In genomic region chr10:10605551-10606081, GRCh38 we compare ENCODE assay signal across 14 cellular contexts.
DNase-seq lines count a peak whose midpoint lies in the region; ATAC-seq and TF ChIP-seq lines count a peak whose summit lies in the region.
"Had no signal": no experiment of that assay in that cellular context is flagged by ENCODE, and none has a peak within 500 bp of the region (broad histone marks: within the 10 kb centered on the region; RNA-seq: fewer than 3 reads in every experiment).

No MANE protein-coding gene starts in this region.

- H3K27me3 ChIP-seq in MG63 (no peaks in the 10 kb centered on the region), upper lobe of right lung (no peaks in the 10 kb centered on the region)

- H3K4me1 ChIP-seq in upper lobe of right lung = no peaks in the 10 kb centered on the region

- H3K36me3 ChIP-seq in MG63 = no peaks in the 10 kb centered on the region
- H3K36me3 ChIP-seq in upper lobe of right lung = no peaks in the 10 kb centered on the region

- peak; percentile 90 for DNase-seq in MG63
- DNase-seq in choroid plexus epithelial cell (ENCODE audit: low read depth) = peak; percentile 78
- DNase-seq in lower leg skin (ENCODE audit: low spot score in 2 of 2) = peak; percentile 62 to 86
- no peak for DNase-seq in upper lobe of right lung
- no peak for DNase-seq in globus pallidus (ENCODE audit: low spot score)
- DNase-seq: kidney, NCI-H1694 treated with DMSO at 0.1 percent for 48 hours, occipital lobe, PC-3 had no signal

- TF ChIP-seq CTCF in choroid plexus epithelial cell (conservative IDR thresholded peaks at IDR 0.05; ENCODE audit: low read depth, low read length) (no peak), lower leg skin (IDR thresholded peaks at IDR 0.05) (no peak), upper lobe of right lung (IDR thresholded peaks at IDR 0.05) (no peak)

- H3K9me3 ChIP-seq in MG63 = no peaks in the 10 kb centered on the region
- H3K9me3 ChIP-seq in upper lobe of right lung = no peaks in the 10 kb centered on the region

- peak overlapping the region; percentile 18 for H3K27ac ChIP-seq in upper lobe of right lung
- H3K27ac ChIP-seq: VCaP had no signal

- WGBS in lower leg skin, 2 donors = 37 to 50% methylated on average over 9 of the region's 9 CpGs

- no peak for ATAC-seq in upper lobe of right lung
- no peak for ATAC-seq in HG03159 (IDR thresholded peaks at IDR 0.05; ENCODE audit: unreplicated experiment)
- no peak for ATAC-seq in GM18502 (IDR thresholded peaks at IDR 0.05; ENCODE audit: poor library complexity, unreplicated experiment)
- no peak for ATAC-seq in GM18505 (IDR thresholded peaks at IDR 0.05; ENCODE audit: unreplicated experiment)
- ATAC-seq: activated T-helper 17 cell treated with anti-CD3 and anti-CD28 coated beads, Interleukin-2, amount 50 U/mL, for 72 hours; PC-3 had no signal

- TF ChIP-seq POLR2A in lower leg skin (IDR thresholded peaks at IDR 0.05) (no peak), GM18505 (IDR thresholded peaks at IDR 0.05; ENCODE audit: borderline replicate concordance, extremely low read depth, insufficient read depth, insufficient read length) (no peak)

- no peak overlapping the region for H3K4me3 ChIP-seq in MG63
- no peak overlapping the region for H3K4me3 ChIP-seq in choroid plexus epithelial cell (ENCODE audit: low read depth, low read length)
- H3K4me3 ChIP-seq in lower leg skin (ENCODE audit: low read depth, poor library complexity, severe bottlenecking) = no peak overlapping the region
- no peak overlapping the region for H3K4me3 ChIP-seq in upper lobe of right lung

- intact Hi-C loops in lower leg skin (cut with DNase I; ENCODE audit: low total_unique reads) (no loop called here), upper lobe of right lung (cut with DNase I) (no loop called here)

Comparison
In these comparisons a context has a peak if more than half of its experiments do, and no peak if none do; other contexts are left out.
1. DNase-seq: peak in MG63 (single experiment), choroid plexus epithelial cell (single experiment) and lower leg skin (2 of 2); none in upper lobe of right lung (single experiment) and globus pallidus (single experiment).